12 cellular contexts compared by ENCODE assay signal in the genomic region with DNA sequence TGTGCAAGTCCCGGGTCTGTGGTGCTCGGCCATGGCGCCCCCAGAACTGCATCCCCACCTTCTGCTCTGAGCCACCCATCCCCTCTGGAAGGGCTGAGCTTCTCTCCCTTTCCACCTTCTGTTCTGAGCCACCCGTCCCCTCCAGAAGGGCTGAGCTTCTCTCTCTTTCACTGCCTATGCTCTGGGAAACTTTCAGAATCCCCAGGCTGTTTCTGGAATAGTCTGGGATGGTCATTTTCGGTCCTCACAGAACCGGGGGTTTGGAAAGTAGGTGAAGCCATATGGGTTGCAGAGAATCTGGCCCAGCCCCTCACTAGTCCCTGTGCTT. TPM values are rescaled to one million over a fixed set of nuclear protein-coding genes. Genes with fewer than 3 reads are reported as not detected.
DNase-seq lines count a peak whose midpoint lies in the region; ATAC-seq, FAIRE-seq and TF ChIP-seq lines count a peak whose summit lies in the region.
"Had no signal": no experiment of that assay in that cellular context is flagged by ENCODE, and none has a peak within 500 bp of the region (broad histone marks: within the 10 kb centered on the region; RNA-seq: fewer than 3 reads in every experiment).

No MANE protein-coding gene starts in this region.

- POLR2A ChIA-PET in K562 (lab: Yijun Ruan, JAX): interaction anchor here (0.7 to 0.9 kb wide), 2 partner anchors 77 to 80 kb away, joined by 3 read pairs; no protein-coding TSS in a partner anchor
- POLR2A ChIA-PET in naive thymus-derived CD4-positive, alpha-beta T cell (lab: Charles Lee): interaction anchor here (1.3 to 1.6 kb wide), 2 partner anchors 11 to 298 kb away, joined by 3 to 5 read pairs; no protein-coding TSS in a partner anchor

- ATAC-seq in HG03135 (IDR thresholded peaks at IDR 0.05; ENCODE audit: unreplicated experiment): peak; percentile 0
- ATAC-seq in K562: no peak
- ATAC-seq in naive thymus-derived CD4-positive, alpha-beta T cell: no peak
- ATAC-seq in HG03565 (IDR thresholded peaks at IDR 0.05; ENCODE audit: unreplicated experiment): no peak

- H3K4me3 ChIP-seq in BLaER1 treated with 17β-estradiol and CSF1 and Interleukin-3, amounts not matched to agents 10 nM and 100 nM: peak overlapping the region; percentile 56 to 80 (median 72)
- H3K4me3 ChIP-seq in K562: peak overlapping the region; percentile 8
- H3K4me3 ChIP-seq in naive thymus-derived CD4-positive, alpha-beta T cell (ENCODE audit: low read length): peak overlapping the region; percentile 94
- H3K4me3 ChIP-seq: hepatocyte, SK-N-MC had no signal

- H3K4me2 ChIP-seq in BLaER1 treated with 17β-estradiol and CSF1 and Interleukin-3, amounts not matched to agents 10 nM and 100 nM: peak overlapping the region; percentile 96 to 100 (median 98)
- H3K4me2 ChIP-seq in K562 (ENCODE audit: insufficient read depth, low read length): peak overlapping the region; percentile 67
- H3K4me2 ChIP-seq: hepatocyte had no signal

- peaks cover 0 to 14% (median 6%) of the 10 kb centered on the region in 5 donors for H3K36me3 Mint-ChIP-seq in naive thymus-derived CD4-positive, alpha-beta T cell

- peak overlapping the region; percentile 88 to 100 (median 97) for H3K27ac ChIP-seq in BLaER1 treated with 17β-estradiol and CSF1 and Interleukin-3, amounts not matched to agents 10 nM and 100 nM
- H3K27ac ChIP-seq in K562 (ENCODE audit: extremely low read depth, low read depth, low read length): peak overlapping the region; percentile 38
- peak overlapping the region; percentile 88 for H3K27ac ChIP-seq in naive thymus-derived CD4-positive, alpha-beta T cell (ENCODE audit: low read depth, low read length)
- H3K27ac ChIP-seq: hepatocyte, SK-N-MC had no signal

- H3K27ac Mint-ChIP-seq in naive thymus-derived CD4-positive, alpha-beta T cell: peak overlapping the region; percentile 89 to 99 (median 96)

- CTCF ChIA-PET in K562 (lab: Yijun Ruan, JAX; ENCODE audit: low intra/inter-chr PET ratio): no interaction called here
- CTCF ChIA-PET in naive thymus-derived CD4-positive, alpha-beta T cell (lab: Charles Lee): interaction anchor here (1.1 to 2.2 kb wide), 2 partner anchors 8 to 35 kb away, joined by 6 to 13 read pairs; no protein-coding TSS in a partner anchor

- no peak for TF ChIP-seq CTCF in K562 (IDR thresholded peaks at IDR 0.05 in 2 of 3, conservative IDR thresholded peaks at IDR 0.05 in 1 of 3; ENCODE audit: insufficient read depth in 2 of 3, low read depth in 1 of 3, low read length in 3 of 3)

- H3K27me3 Mint-ChIP-seq in naive thymus-derived CD4-positive, alpha-beta T cell: peaks cover 0 to 1% (median 0%) of the 10 kb centered on the region in 5 donors

- in situ Hi-C loops in K562 (cut with MboI): no loop called here

- no peak for FAIRE-seq in K562 (lab: Jason Lieb, UNC)
- FAIRE-seq: colon had no signal

- peak overlapping the region; percentile 72 to 97 (median 95) for H3K4me3 Mint-ChIP-seq in naive thymus-derived CD4-positive, alpha-beta T cell

- H3K4me1 Mint-ChIP-seq in naive thymus-derived CD4-positive, alpha-beta T cell: peaks cover 46 to 81% (median 71%) of the 10 kb centered on the region in 7 donors

- peak overlapping the region; percentile 87 to 99 (median 95) for H3K9ac ChIP-seq in BLaER1 treated with 17β-estradiol and CSF1 and Interleukin-3, amounts not matched to agents 10 nM and 100 nM
- H3K9ac ChIP-seq in K562 (ENCODE audit: insufficient read depth in 1 of 2, low read depth in 2 of 2, low read length in 2 of 2): peak overlapping the region; percentile 35 to 76

- no peaks in the 10 kb centered on the region for H3K36me3 ChIP-seq in BLaER1 treated with 17β-estradiol and CSF1 and Interleukin-3, amounts not matched to agents 10 nM and 100 nM
- H3K36me3 ChIP-seq in K562 (ENCODE audit: control insufficient read depth, insufficient read depth, low read length): peaks cover 1% of the 10 kb centered on the region; the same call in 1 of the 3 replicates
- no peaks in the 10 kb centered on the region for H3K36me3 ChIP-seq in naive thymus-derived CD4-positive, alpha-beta T cell (ENCODE audit: control insufficient read depth in 2 of 3, insufficient read depth in 3 of 3, low read length in 3 of 3)

- peaks cover 13% of the 10 kb centered on the region for H3K79me2 ChIP-seq in K562 (ENCODE audit: control insufficient read depth, insufficient read depth, low read length)

- H2AFZ ChIP-seq in K562 (ENCODE audit: low read depth, low read length): peak overlapping the region; percentile 76
- H2AFZ ChIP-seq: hepatocyte had no signal

- peaks cover 0 to 2% (median 0%) of the 10 kb centered on the region in 11 donors for H3K9me3 Mint-ChIP-seq in naive thymus-derived CD4-positive, alpha-beta T cell

- BruUV-seq in K562 (replicated peaks; lab: Mats Ljungman, UMichigan): no TSS peak

- H3K9me1 ChIP-seq in K562 (ENCODE audit: control insufficient read depth, insufficient read depth, low read length): peaks cover 3% of the 10 kb centered on the region

- WGBS in K562 (ENCODE audit: insufficient coverage, low coverage, missing lambda C conversion rate): 46% methylated on average over 5 of the region's 6 CpGs

- peaks cover 0 to 5% (median 0%) of the 10 kb centered on the region in 11 experiments; a peak in 3 of 22 replicates for H3K9me3 ChIP-seq in BLaER1 treated with 17β-estradiol and CSF1 and Interleukin-3, amounts not matched to agents 10 nM and 100 nM (replicated peaks in 1 of 11)
- no peaks in the 10 kb centered on the region for H3K9me3 ChIP-seq in K562 (replicated peaks; ENCODE audit: control insufficient read depth, insufficient read depth, low read depth, low read length)
- no peaks in the 10 kb centered on the region for H3K9me3 ChIP-seq in naive thymus-derived CD4-positive, alpha-beta T cell (ENCODE audit: control insufficient read depth in 2 of 3, low read length in 3 of 3)

- peaks cover under 1 to 10% (median 8%) of the 10 kb centered on the region in 11 experiments; a peak in 17 of 22 replicates for H4K20me1 ChIP-seq in BLaER1 treated with 17β-estradiol and CSF1 and Interleukin-3, amounts not matched to agents 10 nM and 100 nM
- H4K20me1 ChIP-seq in K562 (replicated peaks; ENCODE audit: control insufficient read depth, insufficient read depth, low read length): peaks cover 9% of the 10 kb centered on the region

- H3K4me1 ChIP-seq in BLaER1 treated with 17β-estradiol and CSF1 and Interleukin-3, amounts not matched to agents 10 nM and 100 nM: peaks cover 76 to 85% (median 82%) of the 10 kb centered on the region in 10 experiments
- peaks cover 24 to 76% of the 10 kb centered on the region in 2 experiments for H3K4me1 ChIP-seq in K562 (replicated peaks in 1 of 2; ENCODE audit: control insufficient read depth in 2 of 2, insufficient read depth in 2 of 2, low read length in 2 of 2)
- H3K4me1 ChIP-seq in naive thymus-derived CD4-positive, alpha-beta T cell (ENCODE audit: control insufficient read depth in 2 of 2, insufficient read depth in 2 of 2, low read length in 2 of 2): peaks cover 72 to 73% of the 10 kb centered on the region in 2 donors

- intact Hi-C loops in K562 (cut with micrococcal nuclease): loop anchor here (10.0 kb wide), 1 partner anchor 287 kb away; no protein-coding TSS in a partner anchor
- intact Hi-C loops in naive thymus-derived CD4-positive, alpha-beta T cell (cut with micrococcal nuclease): loop anchor here (1.0 to 5.0 kb wide), 6 partner anchors 10 to 620 kb away; a partner anchor contains a TSS

- TF ChIP-seq POLR2A in K562 (conservative IDR thresholded peaks at IDR 0.05): no peak

- no peak for TF ChIP-seq EP300 in K562 (IDR thresholded peaks at IDR 0.05; ENCODE audit: low read length)

- DNase-seq in K562 (ENCODE audit: extremely low read depth in 1 of 4, low spot score in 3 of 4) (no peak), DMS79 treated with DMSO at 0.1 percent for 48 hours (lab: John Stamatoyannopoulos, UW) (no peak), kidney tubule cell (ENCODE audit: low spot score) (no peak)
- DNase-seq in naive thymus-derived CD4-positive, alpha-beta T cell: no peak
- DNase-seq in activated CD8-positive, alpha-beta memory T cell treated with anti-CD3 and anti-CD28 coated beads for 24 hours: no peak
- DNase-seq: NCI-H446 treated with DMSO at 0.1 percent for 48 hours had no signal

- TF ChIP-seq RAD21 in K562 (CRISPR knock-in tag; conservative IDR thresholded peaks at IDR 0.05 in 1 of 2, IDR thresholded peaks at IDR 0.05 in 1 of 2): no peak

- no peaks in the 10 kb centered on the region for H3K27me3 ChIP-seq in BLaER1 treated with 17β-estradiol and CSF1 and Interleukin-3, amounts not matched to agents 10 nM and 100 nM
- no peaks in the 10 kb centered on the region; a peak in 1 of 5 replicates for H3K27me3 ChIP-seq in K562 (ENCODE audit: control insufficient read depth in 2 of 2, insufficient read depth in 2 of 2, low read length in 2 of 2)
- no peaks in the 10 kb centered on the region for H3K27me3 ChIP-seq in naive thymus-derived CD4-positive, alpha-beta T cell (ENCODE audit: control insufficient read depth in 2 of 2, insufficient read depth in 2 of 2, low read length in 2 of 2)
- H3K27me3 ChIP-seq: hepatocyte had no signal

RNA-seq across cellular contexts. Expression of a gene that starts 3.4 kb away (rescaled TPM):
- 18.0 and 26.5 TPM in 2 replicates for total RNA-seq in K562 (2011; cell fraction: chromatin; rRNA removed; ENCODE audit: low replicate concordance)
- 39.3 and 42.0 TPM in 2 replicates for total RNA-seq in K562 (2011; cell fraction: nucleolus; rRNA removed)
- 27.0 and 30.7 TPM in 2 replicates for total RNA-seq in K562 (2011; cell fraction: nucleoplasm; rRNA removed)
- total RNA-seq in K562 (2014; rRNA removed) (165 and 212 TPM in 2 replicates), K562 (2014; rRNA removed; fragmentation: Illumina TruSeq; extraction: Trizol) (25.5 and 26.3 TPM in 2 replicates), K562 (2015; rRNA removed; fragmentation: Illumina TruSeq; extraction: Trizol) (60.4 and 63.7 TPM in 2 replicates), K562 (2021) (94.7 and 99.6 TPM in 2 replicates)
- polyA plus RNA-seq in K562 (2011; rRNA removed) (119 and 164 TPM in 2 replicates), K562 (2014; fragmentation: Illumina TruSeq; extraction: Trizol) (35.2 and 84.7 TPM in 2 replicates), K562 (2014; fragmentation: Nextera tagmentation; extraction: Ambion mirVana) (1 to 10 TPM; 5.2 to 8.9 TPM), K562 (2014; rRNA removed) (208 and 209 TPM in 2 replicates)
- 249 and 453 TPM in 2 replicates for polyA plus RNA-seq in K562 (2011; cell fraction: cytosol; rRNA removed)
- polyA plus RNA-seq in K562 (2011; cell fraction: nucleus; rRNA removed): 84.6 and 89.3 TPM in 2 replicates
- 60.9 and 80.1 TPM in 2 replicates for polyA plus RNA-seq in K562 (2012)
- 21.5 and 30.2 TPM in 2 replicates for polyA minus RNA-seq in K562 (2011; rRNA and poly(A)+ RNA removed)
- polyA minus RNA-seq in K562 (2011; cell fraction: cytosol; rRNA and poly(A)+ RNA removed): 46.1 and 91.5 TPM in 2 replicates
- polyA minus RNA-seq in K562 (2011; cell fraction: nucleus; rRNA and poly(A)+ RNA removed): 7.7 and 13.4 TPM in 2 replicates
- total RNA-seq in naive thymus-derived CD4-positive, alpha-beta T cell: 10 to 100 TPM; 15.4 to 64.6 (median 21.9) TPM
- polyA plus RNA-seq in naive thymus-derived CD4-positive, alpha-beta T cell: 10 to 100 TPM; 51.4 to 66.2 TPM

Comparison
In these comparisons a context has a peak if more than half of its experiments do, and no peak if none do; other contexts are left out.
1. H3K27ac ChIP-seq: peak in every context shown above with its lines; median percentile 97 in BLaER1 treated with 17β-estradiol and CSF1 and Interleukin-3, amounts not matched to agents 10 nM and 100 nM; 88 in naive thymus-derived CD4-positive, alpha-beta T cell; 38 in K562.
2. H3K4me3 ChIP-seq: peak in every context shown above with its lines; median percentile 94 in naive thymus-derived CD4-positive, alpha-beta T cell; 72 in BLaER1 treated with 17β-estradiol and CSF1 and Interleukin-3, amounts not matched to agents 10 nM and 100 nM; 8 in K562.